ENCODE assay signal across 9 cellular contexts in genomic region chr1:59354754-59355337, GRCh38. TPM values are rescaled to one million over a fixed set of nuclear protein-coding genes. Genes with fewer than 3 reads are reported as not detected.
DNase-seq lines count a peak whose midpoint lies in the region; ATAC-seq, FAIRE-seq and TF ChIP-seq lines count a peak whose summit lies in the region.
"Had no signal": no experiment of that assay in that cellular context is flagged by ENCODE, and none has a peak within 500 bp of the region (broad histone marks: within the 10 kb centered on the region; RNA-seq: fewer than 3 reads in every experiment).

No MANE protein-coding gene starts in this region.

- H3K4me1 ChIP-seq in kidney (ENCODE audit: control insufficient read depth in 1 of 2, insufficient read depth in 1 of 2, low read depth in 1 of 2, low read length in 2 of 2): peaks cover 0 to 2% of the 10 kb centered on the region in 2 donors

- ATAC-seq in GM19372 (IDR thresholded peaks at IDR 0.05; ENCODE audit: low read depth, unreplicated experiment) (peak; percentile 63), HG03354 (IDR thresholded peaks at IDR 0.05; ENCODE audit: poor library complexity, severe bottlenecking, unreplicated experiment) (peak; percentile 75)

- FAIRE-seq in kidney (lab: Jason Lieb, UNC): no peak

- H3K9ac ChIP-seq in kidney (ENCODE audit: low read length in 2 of 2): no peak overlapping the region

- H3K36me3 ChIP-seq in kidney (ENCODE audit: control insufficient read depth in 1 of 2, insufficient read depth in 2 of 2, low read length in 2 of 2): no peaks in the 10 kb centered on the region
- H3K36me3 ChIP-seq: cardiac muscle cell had no signal

- DNase-seq in kidney (peak; percentile 67), cortex of kidney (lab: John Stamatoyannopoulos, UW) (no peak), medulla oblongata (ENCODE audit: extremely low spot score) (no peak), foreskin melanocyte (no peak), NCI-H345 treated with DMSO at 0.1 percent for 48 hours (lab: John Stamatoyannopoulos, UW; ENCODE audit: unreplicated experiment) (no peak)

- no peak overlapping the region for H3K4me3 ChIP-seq in kidney (ENCODE audit: low read length in 2 of 2)
- H3K4me3 ChIP-seq: cardiac muscle cell had no signal

- TF ChIP-seq CTCF in C4-2B (conservative IDR thresholded peaks at IDR 0.05): no peak
- no peak for TF ChIP-seq CTCF in kidney (IDR thresholded peaks at IDR 0.05; ENCODE audit: borderline replicate concordance, extremely low read depth, insufficient read depth)

- intact Hi-C loops in kidney (cut with DNase I): no loop called here

- no peaks in the 10 kb centered on the region for H3K9me3 ChIP-seq in kidney (ENCODE audit: control insufficient read depth in 1 of 2, low read length in 2 of 2)

- H3K27ac ChIP-seq in C4-2B: peak overlapping the region; percentile 32; the same call in 1 of the 2 replicates
- peak overlapping the region; percentile 5 to 20 for H3K27ac ChIP-seq in kidney (ENCODE audit: low read depth in 2 of 2, low read length in 2 of 2)
- H3K27ac ChIP-seq: cardiac muscle cell had no signal

RNA-seq across cellular contexts. Expression of gene FGGY, which starts 58.0 kb away (rescaled TPM):
- 31.0 TPM for total RNA-seq in kidney
- polyA plus RNA-seq in kidney (ENCODE audit: insufficient read depth, low read depth, low replicate concordance): 11.2 TPM
